8 cellular contexts compared by ENCODE assay signal in genomic region chr22:37643225-37643847, GRCh38. TPM values are rescaled to one million over a fixed set of nuclear protein-coding genes. Genes with fewer than 3 reads are reported as not detected.
DNase-seq lines count a peak whose midpoint lies in the region; ATAC-seq and TF ChIP-seq lines count a peak whose summit lies in the region.

No MANE protein-coding gene starts in this region.

- H3K9me3 ChIP-seq in parathyroid adenoma (ENCODE audit: control insufficient read depth, low read length) (no peaks in the 10 kb centered on the region), upper lobe of left lung (no peaks in the 10 kb centered on the region)

- H3K36me3 ChIP-seq in parathyroid adenoma (ENCODE audit: control insufficient read depth, insufficient read depth, low read length) (no peaks in the 10 kb centered on the region), upper lobe of left lung (peaks cover 0 to 33% (median 3%) of the 10 kb centered on the region in 4 donors)

- TF ChIP-seq CTCF in parathyroid adenoma (IDR thresholded peaks at IDR 0.05) (peak; percentile 80), upper lobe of left lung (IDR thresholded peaks at IDR 0.05) (peak; percentile 88 to 94 (median 93))

- no peak overlapping the region for H3K9ac ChIP-seq in parathyroid adenoma

- TF ChIP-seq POLR2A in upper lobe of left lung (IDR thresholded peaks at IDR 0.05) = no peak

- DNase-seq in DMS153 (lab: John Stamatoyannopoulos, UW) (peak; percentile 15), DMS153 treated with DMSO at 0.1 percent for 48 hours (lab: John Stamatoyannopoulos, UW; ENCODE audit: unreplicated experiment) (no peak), HuH-7 (ENCODE audit: low spot score) (peak; percentile 94), SK-N-DZ (ENCODE audit: low spot score) (peak; percentile 75), germinal center (ENCODE audit: low spot score) (peak; percentile 84), upper lobe of left lung (peak in 1 of 2 donors; percentile 85)
- peak; percentile 80 for DNase-seq in activated gamma-delta T cell treated with anti-CD3 and anti-CD28 coated beads, Interleukin-2, amount 50 U/mL, for 16 hours (ENCODE audit: low read depth)

- H3K27ac ChIP-seq in parathyroid adenoma = no peak overlapping the region
- H3K27ac ChIP-seq in upper lobe of left lung = no peak overlapping the region

- peaks cover 2% of the 10 kb centered on the region for H3K79me2 ChIP-seq in parathyroid adenoma

- 29 to 90% methylated on average over 3 to 9 of the region's 9 CpGs for WGBS in upper lobe of left lung, 2 donors

- no peaks in the 10 kb centered on the region for H3K27me3 ChIP-seq in parathyroid adenoma (ENCODE audit: control insufficient read depth, insufficient read depth, low read length)
- H3K27me3 ChIP-seq in upper lobe of left lung = no peaks in the 10 kb centered on the region

- peaks cover 6% of the 10 kb centered on the region for H3K4me1 ChIP-seq in parathyroid adenoma
- H3K4me1 ChIP-seq in upper lobe of left lung = peaks cover 33 to 37% (median 36%) of the 10 kb centered on the region in 4 donors

- no peak overlapping the region for H3K4me2 ChIP-seq in parathyroid adenoma (ENCODE audit: low read length)

- no peak overlapping the region for H3K4me3 ChIP-seq in parathyroid adenoma (ENCODE audit: low read depth, low read length)
- no peak overlapping the region for H3K4me3 ChIP-seq in upper lobe of left lung

- peak; percentile 87 to 88 for ATAC-seq in upper lobe of left lung (ENCODE audit: low FRiP score in 2 of 2)

- no peak for TF ChIP-seq EP300 in upper lobe of left lung (IDR thresholded peaks at IDR 0.05)

- H2AFZ ChIP-seq in parathyroid adenoma = peak overlapping the region; percentile 42

RNA-seq across cellular contexts. Expression of gene SH3BP1, which starts 3.9 kb away (rescaled TPM):
- polyA plus RNA-seq in SK-N-DZ (2014; cell fraction: cytosol; rRNA removed) = 16.5 and 22.0 TPM in 2 replicates
- 17.6 and 25.1 TPM in 2 replicates for polyA plus RNA-seq in SK-N-DZ (2014; cell fraction: nucleus; rRNA removed)
- total RNA-seq in upper lobe of left lung = 10 to 100 TPM; 11.4 to 58.7 (median 31.1) TPM

RNA-seq across cellular contexts. Expression of gene PDXP, which starts 15.2 kb away (rescaled TPM):
- 118 and 143 TPM in 2 replicates for polyA plus RNA-seq in SK-N-DZ (2014; cell fraction: cytosol; rRNA removed)
- polyA plus RNA-seq in SK-N-DZ (2014; cell fraction: nucleus; rRNA removed) = 74.2 and 93.5 TPM in 2 replicates
- 10 to 100 TPM in 1 of 6 donors, 1 to 10 TPM in 5; 2.1 to 11.1 (median 8.7) TPM for total RNA-seq in upper lobe of left lung

RNA-seq across cellular contexts. Expression of gene LGALS1, which starts 32.1 kb away (rescaled TPM):
- polyA plus RNA-seq in SK-N-DZ (2014; cell fraction: cytosol; rRNA removed) = 267 and 474 TPM in 2 replicates
- 133 and 199 TPM in 2 replicates for polyA plus RNA-seq in SK-N-DZ (2014; cell fraction: nucleus; rRNA removed)
- 100 to 1,000 TPM; 125 to 750 (median 400) TPM for total RNA-seq in upper lobe of left lung

RNA-seq across cellular contexts. Expression of gene GGA1, which starts 34.7 kb away (rescaled TPM):
- polyA plus RNA-seq in SK-N-DZ (2014; cell fraction: cytosol; rRNA removed) = 57.2 and 63.0 TPM in 2 replicates
- 150 and 184 TPM in 2 replicates for polyA plus RNA-seq in SK-N-DZ (2014; cell fraction: nucleus; rRNA removed)
- total RNA-seq in upper lobe of left lung = 100 to 1,000 TPM in 2 of 6 donors, 10 to 100 TPM in 4; 52.4 to 226 (median 68.3) TPM

RNA-seq across cellular contexts. Expression of gene NOL12, which starts 42.8 kb away (rescaled TPM):
- polyA plus RNA-seq in SK-N-DZ (2014; cell fraction: cytosol; rRNA removed) = 66.1 and 69.1 TPM in 2 replicates
- polyA plus RNA-seq in SK-N-DZ (2014; cell fraction: nucleus; rRNA removed) = 81.1 and 85.1 TPM in 2 replicates
- total RNA-seq in upper lobe of left lung = 10 to 100 TPM; 23.5 to 89.1 (median 26.7) TPM
